In genomic region chr2:120669121-120669952, GRCh38 we compare ENCODE assay signal across 1 cellular context.
TF ChIP-seq lines count a peak whose summit lies in the region.

No MANE protein-coding gene starts in this region.

TF ChIP-seq in HepG2, 621 proteins besides CTCF, POLR2A, EP300 and RAD21 (continued from another document):
- TF ChIP-seq FOXP4 (CRISPR knock-in tag; IDR thresholded peaks at IDR 0.05) (no peak), HMGXB3 (CRISPR knock-in tag; IDR thresholded peaks at IDR 0.05; ENCODE audit: borderline replicate concordance) (no peak), ZNF530 (CRISPR knock-in tag; IDR thresholded peaks at IDR 0.05; ENCODE audit: low read depth) (no peak), TRIM22 (IDR thresholded peaks at IDR 0.05) (no peak), ONECUT2 (CRISPR knock-in tag; IDR thresholded peaks at IDR 0.05) (no peak), SP4 (CRISPR knock-in tag; IDR thresholded peaks at IDR 0.05) (no peak), TSC22D2 (CRISPR knock-in tag; IDR thresholded peaks at IDR 0.05; ENCODE audit: borderline replicate concordance) (no peak), MNT (IDR thresholded peaks at IDR 0.05) (no peak), PAX8 (CRISPR knock-in tag; IDR thresholded peaks at IDR 0.05; ENCODE audit: borderline replicate concordance) (no peak), FOXO4 (CRISPR knock-in tag; conservative IDR thresholded peaks at IDR 0.05) (no peak), NCOA2 (CRISPR knock-in tag; IDR thresholded peaks at IDR 0.05) (no peak), MYNN (CRISPR knock-in tag; IDR thresholded peaks at IDR 0.05; ENCODE audit: low read depth) (no peak), WIZ (CRISPR knock-in tag; IDR thresholded peaks at IDR 0.05) (no peak), ELF3 (CRISPR knock-in tag; IDR thresholded peaks at IDR 0.05) (no peak), PAWR (CRISPR knock-in tag; IDR thresholded peaks at IDR 0.05; ENCODE audit: borderline replicate concordance) (no peak), NR2F2 (IDR thresholded peaks at IDR 0.05; ENCODE audit: borderline replicate concordance, low read depth) (no peak)
- TF ChIP-seq, protein P1, sequence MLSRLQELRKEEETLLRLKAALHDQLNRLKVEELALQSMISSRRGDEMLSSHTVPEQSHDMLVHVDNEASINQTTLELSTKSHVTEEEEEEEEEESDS (CRISPR knock-in tag; IDR thresholded peaks at IDR 0.05; ENCODE audit: borderline replicate concordance), result no peak
